In the genomic region with DNA sequence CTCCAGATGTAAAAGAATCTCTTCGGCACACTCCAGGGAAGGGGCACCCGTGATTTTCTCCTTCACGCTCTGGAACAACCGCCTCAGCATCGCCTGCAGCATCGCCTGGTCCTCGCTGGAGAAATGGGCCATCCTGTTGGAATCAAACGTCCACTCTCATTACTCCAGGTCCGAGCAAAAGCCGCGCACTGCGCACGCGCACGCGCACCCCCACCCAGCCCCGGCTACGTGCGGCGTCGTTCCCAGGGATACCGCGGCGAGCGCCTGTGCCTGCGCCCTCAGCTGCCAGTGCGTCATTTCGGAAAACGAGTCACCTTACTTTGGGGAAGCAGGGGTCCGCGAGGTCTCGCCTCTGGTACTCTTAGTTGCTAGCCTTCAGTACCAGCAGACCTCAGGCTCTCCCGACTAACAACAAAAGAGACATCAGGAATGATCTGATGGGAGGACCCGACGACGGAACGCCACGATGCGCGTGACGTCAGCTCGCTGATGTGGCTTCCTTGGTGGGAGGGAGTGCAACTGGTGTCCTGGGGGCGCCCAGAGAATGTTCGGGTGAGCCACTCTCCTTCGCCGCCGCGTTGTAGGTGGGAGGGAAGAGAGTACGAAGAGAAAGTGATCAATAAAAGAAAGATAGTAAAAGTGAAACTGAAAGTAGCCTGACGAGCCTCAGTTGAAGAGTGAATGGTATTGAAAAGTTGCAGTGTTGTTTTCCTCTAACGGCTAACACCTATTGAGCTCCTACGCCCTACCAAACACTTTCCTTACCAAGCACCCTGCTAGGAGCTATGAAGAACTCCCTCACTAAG, we compare ENCODE assay signal across 8 cellular contexts. TPM values are rescaled to one million over a fixed set of nuclear protein-coding genes. Genes with fewer than 3 reads are reported as not detected.
A peak's percentile ranks its signal among the peaks of the same experiment; 100 is the strongest.
DNase-seq lines count a peak whose midpoint lies in the region; ATAC-seq and TF ChIP-seq lines count a peak whose summit lies in the region.

A gene with protein sequence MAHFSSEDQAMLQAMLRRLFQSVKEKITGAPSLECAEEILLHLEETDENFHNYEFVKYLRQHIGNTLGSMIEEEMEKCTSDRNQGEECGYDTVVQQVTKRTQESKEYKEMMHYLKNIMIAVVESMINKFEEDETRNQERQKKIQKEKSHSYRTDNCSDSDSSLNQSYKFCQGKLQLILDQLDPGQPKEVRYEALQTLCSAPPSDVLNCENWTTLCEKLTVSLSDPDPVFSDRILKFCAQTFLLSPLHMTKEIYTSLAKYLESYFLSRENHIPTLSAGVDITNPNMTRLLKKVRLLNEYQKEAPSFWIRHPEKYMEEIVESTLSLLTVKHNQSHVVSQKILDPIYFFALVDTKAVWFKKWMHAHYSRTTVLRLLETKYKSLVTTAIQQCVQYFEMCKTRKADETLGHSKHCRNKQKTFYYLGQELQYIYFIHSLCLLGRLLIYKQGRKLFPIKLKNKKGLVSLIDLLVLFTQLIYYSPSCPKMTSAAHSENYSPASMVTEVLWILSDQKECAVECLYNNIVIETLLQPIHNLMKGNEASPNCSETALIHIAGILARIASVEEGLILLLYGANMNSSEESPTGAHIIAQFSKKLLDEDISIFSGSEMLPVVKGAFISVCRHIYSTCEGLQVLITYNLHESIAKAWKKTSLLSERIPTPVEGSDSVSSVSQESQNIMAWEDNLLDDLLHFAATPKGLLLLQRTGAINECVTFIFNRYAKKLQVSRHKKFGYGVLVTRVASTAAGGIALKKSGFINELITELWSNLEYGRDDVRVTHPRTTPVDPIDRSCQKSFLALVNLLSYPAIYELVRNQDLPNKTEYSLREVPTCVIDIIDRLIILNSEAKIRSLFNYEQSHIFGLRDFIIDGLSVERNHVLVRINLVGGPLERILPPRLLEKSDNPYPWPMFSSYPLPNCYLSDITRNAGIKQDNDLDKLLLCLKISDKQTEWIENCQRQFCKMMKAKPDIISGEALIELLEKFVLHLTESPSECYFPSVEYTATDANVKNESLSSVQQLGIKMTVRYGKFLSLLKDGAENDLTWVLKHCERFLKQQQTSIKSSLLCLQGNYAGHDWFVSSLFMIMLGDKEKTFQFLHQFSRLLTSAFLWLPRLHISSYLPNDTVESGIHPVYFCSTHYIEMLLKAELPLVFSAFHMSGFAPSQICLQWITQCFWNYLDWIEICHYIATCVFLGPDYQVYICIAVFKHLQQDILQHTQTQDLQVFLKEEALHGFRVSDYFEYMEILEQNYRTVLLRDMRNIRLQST (minus strand): TSS at position 182 of the 806 bp plus-strand sequence. CDS start 50 bp downstream, at position 132.

- peak; percentile 81 for DNase-seq in DMS153 (lab: John Stamatoyannopoulos, UW)
- peak; percentile 67 for DNase-seq in OCI-M2 (lab: John Stamatoyannopoulos, UW; ENCODE audit: unreplicated experiment)
- DNase-seq in activated T-cell treated with anti-CD3 and anti-CD28 coated beads for 48 hours (ENCODE audit: low read depth): peak; percentile 88
- DNase-seq in epithelial cell of proximal tubule (ENCODE audit: low read depth): peak; percentile 27
- DNase-seq in mucosa of descending colon: peak; percentile 93 to 96 (median 95)
- DNase-seq in stimulated activated CD8-positive, alpha-beta memory T cell treated with anti-CD3 and anti-CD28 coated beads, Interleukin-4, amount 100 ng/mL, for 1 hour (ENCODE audit: low read depth in 2 of 2, low spot score in 1 of 2): peak; percentile 71 to 76

- no peaks in the 10 kb centered on the region for H3K36me3 ChIP-seq in mucosa of descending colon (ENCODE audit: low read depth)

- H3K4me1 Mint-ChIP-seq in IgD-negative memory B cell: peaks cover 17 to 31% (median 22%) of the 10 kb centered on the region in 3 donors

- peak within 1 kb of the TSS; percentile 91 to 98 (median 92) for H3K27ac Mint-ChIP-seq in IgD-negative memory B cell

- intact Hi-C loops in mucosa of descending colon (cut with DNase I, micrococcal nuclease): no loop called here

- no peaks in the 10 kb centered on the region for H3K9me3 Mint-ChIP-seq in IgD-negative memory B cell

- peak within 1 kb of the TSS; percentile 91 to 97 (median 97) for H3K4me3 Mint-ChIP-seq in IgD-negative memory B cell

- ATAC-seq in GM21576 (IDR thresholded peaks at IDR 0.05; ENCODE audit: unreplicated experiment): peak; percentile 95
- peak; percentile 100 for ATAC-seq in mucosa of descending colon

- H3K9me3 ChIP-seq in mucosa of descending colon: no peaks in the 10 kb centered on the region

- TF ChIP-seq CTCF in epithelial cell of proximal tubule (conservative IDR thresholded peaks at IDR 0.05; ENCODE audit: low read depth, low read length) (no peak), mucosa of descending colon (IDR thresholded peaks at IDR 0.05) (no peak)

- H3K4me3 ChIP-seq in epithelial cell of proximal tubule (ENCODE audit: low read depth, low read length) (peak within 1 kb of the TSS; percentile 91), mucosa of descending colon (peak within 1 kb of the TSS; percentile 75)

- H3K27me3 Mint-ChIP-seq in IgD-negative memory B cell: no peaks in the 10 kb centered on the region

- H3K36me3 Mint-ChIP-seq in IgD-negative memory B cell: peaks cover 7% of the 10 kb centered on the region

- peaks cover 5% of the 10 kb centered on the region for H3K4me1 ChIP-seq in mucosa of descending colon (ENCODE audit: low read depth)

RNA-seq across cellular contexts. Expression of the gene that starts here (rescaled TPM):
- polyA plus RNA-seq in IgD-negative memory B cell: 4.2 TPM
- total RNA-seq in epithelial cell of proximal tubule (3.6 and 4.1 TPM in 2 replicates), mucosa of descending colon (10 to 100 TPM in 1 of 3 donors, 1 to 10 TPM in 2; 6.0 to 13.2 (median 8.6) TPM)

Comparison
In these comparisons a context has a peak if more than half of its experiments do, and no peak if none do; other contexts are left out.
1. Peak in every context shown above with its lines: DNase-seq, ATAC-seq and H3K4me3 ChIP-seq.
2. DNase-seq: peak in every context shown above with its lines; median percentile 95 in mucosa of descending colon; 88 in activated T-cell treated with anti-CD3 and anti-CD28 coated beads for 48 hours; 81 in DMS153; 74 in stimulated activated CD8-positive, alpha-beta memory T cell treated with anti-CD3 and anti-CD28 coated beads, Interleukin-4, amount 100 ng/mL, for 1 hour; 67 in OCI-M2; 27 in epithelial cell of proximal tubule.